Comparison of ENCODE assay signal across 8 cellular contexts in genomic region chr17:7252176-7253043, GRCh38. TPM values are rescaled to one million over a fixed set of nuclear protein-coding genes. Genes with fewer than 3 reads are reported as not detected.
DNase-seq lines count a peak whose midpoint lies in the region; ATAC-seq and TF ChIP-seq lines count a peak whose summit lies in the region.

TSS of gene ELP5 (plus strand) at chr17:7252215. CDS start at chr17:7252551, 336 bp downstream.

- H3K4me2 ChIP-seq in GM23338, result peak within 1 kb of the TSS; percentile 98

- peaks cover 15% of the 10 kb centered on the region; the same call in 1 of the 2 replicates for H3F3A ChIP-seq in GM23338 (replicated peaks; ENCODE audit: low read depth)

- H3K27ac ChIP-seq in GM23338 (ENCODE audit: low read depth), result peak within 1 kb of the TSS; percentile 96
- peak within 1 kb of the TSS; percentile 70 for H3K27ac ChIP-seq in RWPE2 (ENCODE audit: poor library complexity, severe bottlenecking)
- H3K27ac ChIP-seq in neutrophil, result peak within 1 kb of the TSS; percentile 96
- peak within 1 kb of the TSS; percentile 100 for H3K27ac ChIP-seq in suprapubic skin

- H3K4me3 Mint-ChIP-seq in GM23338, result peak within 1 kb of the TSS; percentile 91

- TF ChIP-seq POLR2A in suprapubic skin (IDR thresholded peaks at IDR 0.05), result peak in 1 of 2 donors; percentile 53

- H3K4me3 ChIP-seq in GM23338 (peak within 1 kb of the TSS; percentile 65), RWPE2 (ENCODE audit: severe bottlenecking) (peak within 1 kb of the TSS; percentile 62), neutrophil (ENCODE audit: low read depth in 1 of 2, low read length in 1 of 2) (peak within 1 kb of the TSS; percentile 68 to 92), suprapubic skin (peak within 1 kb of the TSS; percentile 88)

- H4K20me1 ChIP-seq in GM23338 (replicated peaks; ENCODE audit: insufficient read depth), result peaks cover 32% of the 10 kb centered on the region

- TF ChIP-seq CTCF in GM23338 (conservative IDR thresholded peaks at IDR 0.05; ENCODE audit: low read depth in 2 of 2) (peak; percentile 7 to 59; a peak in 2 of 4 replicates), RWPE2 (IDR thresholded peaks at IDR 0.05; ENCODE audit: poor library complexity, severe bottlenecking) (peak; percentile 47), neutrophil (IDR thresholded peaks at IDR 0.05) (peak; percentile 67), suprapubic skin (IDR thresholded peaks at IDR 0.05) (peak; percentile 4 to 29)

- H3K27me3 ChIP-seq in GM23338 (ENCODE audit: insufficient read depth) (no peaks in the 10 kb centered on the region), RWPE2 (ENCODE audit: insufficient read depth, poor library complexity, severe bottlenecking) (no peaks in the 10 kb centered on the region), neutrophil (no peaks in the 10 kb centered on the region), suprapubic skin (no peaks in the 10 kb centered on the region)

- peaks cover 14% of the 10 kb centered on the region for H3K36me3 ChIP-seq in ES-I3 (ENCODE audit: insufficient read depth, low read length)
- peaks cover 13% of the 10 kb centered on the region for H3K36me3 ChIP-seq in GM23338 (ENCODE audit: insufficient read depth)
- H3K36me3 ChIP-seq in RWPE2 (ENCODE audit: low read depth), result peaks cover 35% of the 10 kb centered on the region
- peaks cover 5% of the 10 kb centered on the region for H3K36me3 ChIP-seq in neutrophil
- peaks cover 32% of the 10 kb centered on the region for H3K36me3 ChIP-seq in suprapubic skin

- peak within 1 kb of the TSS; percentile 99 for H3K9ac ChIP-seq in ES-I3 (ENCODE audit: low read depth, low read length)

- peaks cover 53% of the 10 kb centered on the region for H3K79me2 ChIP-seq in GM23338 (replicated peaks; ENCODE audit: insufficient read depth)

- H3K4me1 ChIP-seq in ES-I3 (ENCODE audit: insufficient read depth, low read length) (no peaks in the 10 kb centered on the region), GM23338 (ENCODE audit: insufficient read depth) (peaks cover 15% of the 10 kb centered on the region), RWPE2 (ENCODE audit: insufficient read depth, poor library complexity, severe bottlenecking) (no peaks in the 10 kb centered on the region), neutrophil (ENCODE audit: control insufficient read depth in 1 of 2, insufficient read depth in 1 of 2, low read depth in 1 of 2, low read length in 1 of 2) (peaks cover 33% of the 10 kb centered on the region in 2 experiments), suprapubic skin (peaks cover 37% of the 10 kb centered on the region)

- no peaks in the 10 kb centered on the region for H3K9me3 ChIP-seq in ES-I3 (ENCODE audit: control insufficient read depth, insufficient read depth, low read length)
- H3K9me3 ChIP-seq in RWPE2 (ENCODE audit: severe bottlenecking), result no peaks in the 10 kb centered on the region
- H3K9me3 ChIP-seq in neutrophil, result no peaks in the 10 kb centered on the region
- H3K9me3 ChIP-seq in suprapubic skin, result no peaks in the 10 kb centered on the region

- peaks cover 28% of the 10 kb centered on the region for H3K4me1 Mint-ChIP-seq in GM23338

- H3K9me2 ChIP-seq in GM23338 (ENCODE audit: insufficient read depth), result no peaks in the 10 kb centered on the region

- peak within 1 kb of the TSS; percentile 100 for H3K27ac Mint-ChIP-seq in GM23338

- DNase-seq in GM23338 (ENCODE audit: low spot score) (peak; percentile 97), LHCN-M2 (ENCODE audit: low read depth) (peak; percentile 94), RWPE2 (ENCODE audit: low spot score) (peak; percentile 92), foreskin melanocyte (peak; percentile 93), suprapubic skin (ENCODE audit: low spot score in 2 of 2) (peak; percentile 98)
- peak; percentile 70 to 77 (median 73) for DNase-seq in activated naive CD4-positive, alpha-beta T cell (lab: John Stamatoyannopoulos, UW)

- H2AFZ ChIP-seq in GM23338, result peak within 1 kb of the TSS; percentile 44; the same call in 1 of the 2 replicates

- WGBS in suprapubic skin, result 1% methylated on average over 32 of the region's 55 CpGs

- peaks cover 45% of the 10 kb centered on the region for H3K36me3 Mint-ChIP-seq in GM23338 (ENCODE audit: low read depth)

- peaks cover 18% of the 10 kb centered on the region for H3K27me3 Mint-ChIP-seq in GM23338 (ENCODE audit: insufficient read depth, low read depth, poor library complexity)

- H3K9me3 Mint-ChIP-seq in GM23338, result peaks cover 3% of the 10 kb centered on the region; the same call in 2 of the 3 replicates

- TF ChIP-seq EP300 in suprapubic skin (IDR thresholded peaks at IDR 0.05), result no peak

- ATAC-seq in GM23338 (peak; percentile 70), RWPE2 (ENCODE audit: low read depth) (peak; percentile 66)

TF ChIP-seq in GM23338, 12 proteins besides CTCF, POLR2A, EP300 and RAD21 (continues in another document):
- TF ChIP-seq ZNF114 (CRISPR knock-in tag; IDR thresholded peaks at IDR 0.05) (no peak), EZH2phosphoT487 (IDR thresholded peaks at IDR 0.05; ENCODE audit: unreplicated experiment) (no peak), NANOG (IDR thresholded peaks at IDR 0.05; ENCODE audit: borderline replicate concordance) (no peak), JUNB (IDR thresholded peaks at IDR 0.05; ENCODE audit: unreplicated experiment) (no peak), ZNF331 (CRISPR knock-in tag; IDR thresholded peaks at IDR 0.05; ENCODE audit: low read depth) (no peak), REST (IDR thresholded peaks at IDR 0.05; ENCODE audit: unreplicated experiment) (no peak), EZH2 (IDR thresholded peaks at IDR 0.05; ENCODE audit: low read depth, unreplicated experiment) (no peak), POLR2AphosphoS5 (IDR thresholded peaks at IDR 0.05; ENCODE audit: low read depth) (peak; percentile 91)
- TF ChIP-seq, protein P1, sequence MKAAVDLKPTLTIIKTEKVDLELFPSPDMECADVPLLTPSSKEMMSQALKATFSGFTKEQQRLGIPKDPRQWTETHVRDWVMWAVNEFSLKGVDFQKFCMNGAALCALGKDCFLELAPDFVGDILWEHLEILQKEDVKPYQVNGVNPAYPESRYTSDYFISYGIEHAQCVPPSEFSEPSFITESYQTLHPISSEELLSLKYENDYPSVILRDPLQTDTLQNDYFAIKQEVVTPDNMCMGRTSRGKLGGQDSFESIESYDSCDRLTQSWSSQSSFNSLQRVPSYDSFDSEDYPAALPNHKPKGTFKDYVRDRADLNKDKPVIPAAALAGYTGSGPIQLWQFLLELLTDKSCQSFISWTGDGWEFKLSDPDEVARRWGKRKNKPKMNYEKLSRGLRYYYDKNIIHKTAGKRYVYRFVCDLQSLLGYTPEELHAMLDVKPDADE (IDR thresholded peaks at IDR 0.05), result peak; percentile 52; the same call in 1 of the 2 replicates

RNA-seq across cellular contexts. Expression of gene ELP5, which starts in this region (rescaled TPM):
- 23.2 and 41.4 TPM in 2 replicates for total RNA-seq in GM23338 (2014; rRNA removed; shearing (Covaris generic))
- 38.3 and 40.9 TPM in 2 replicates for polyA plus RNA-seq in GM23338 (2016; fragmentation: Nextera tagmentation; extraction: Ambion mirVana)
- total RNA-seq in LHCN-M2 (2014; rRNA removed) (52.6 and 58.2 TPM in 2 replicates), suprapubic skin (10 to 100 TPM; 13.6 to 29.7 (median 20.3) TPM)
- polyA plus RNA-seq in LHCN-M2 (2012), result 104 TPM

Comparison
In these comparisons a context has a peak if more than half of its experiments do, and no peak if none do; other contexts are left out.
1. Peak in every context shown above with its lines: DNase-seq, ATAC-seq, H3K4me3 ChIP-seq and H3K27ac ChIP-seq.
2. CTCF ChIP-seq: peak in every context shown above with its lines; median percentile 67 in neutrophil; 47 in RWPE2; 33 in GM23338; 16 in suprapubic skin.